In the genomic region with DNA sequence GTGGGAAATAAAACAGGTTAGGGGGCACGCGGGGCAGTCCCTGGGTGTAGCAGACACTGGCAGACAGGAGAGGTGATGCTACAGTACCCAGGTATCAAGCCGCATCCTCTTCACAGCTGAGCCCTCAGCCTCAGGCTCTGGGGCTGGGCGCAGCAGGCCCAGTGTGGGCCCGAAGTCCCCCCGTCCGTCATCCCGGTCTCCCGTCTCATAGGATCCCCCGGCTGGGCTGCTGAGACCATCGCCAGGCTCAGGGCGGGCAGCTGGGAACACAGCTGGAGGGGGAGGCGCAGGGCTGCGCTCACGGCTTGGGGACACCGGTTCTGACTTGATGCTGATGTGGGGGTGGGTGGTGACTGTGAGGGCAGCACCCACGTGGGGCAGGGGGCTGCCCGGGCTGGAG, we compare ENCODE assay signal across 23 cellular contexts. TPM values are rescaled to one million over a fixed set of nuclear protein-coding genes. Genes with fewer than 3 reads are reported as not detected.
DNase-seq lines count a peak whose midpoint lies in the region; ATAC-seq and TF ChIP-seq lines count a peak whose summit lies in the region.
"Had no signal": no experiment of that assay in that cellular context is flagged by ENCODE, and none has a peak within 500 bp of the region (broad histone marks: within the 10 kb centered on the region; RNA-seq: fewer than 3 reads in every experiment).

No MANE protein-coding gene starts in this region.

- peaks cover 17% of the 10 kb centered on the region; the same call in 1 of the 2 replicates for H3F3A ChIP-seq in MM.1S (ENCODE audit: insufficient read depth, low read length)

- H3K9me3 Mint-ChIP-seq in activated T-cell treated with anti-CD3 and anti-CD28 coated beads, Interleukin-2, amount 50 U/mL, for 24 hours: no peaks in the 10 kb centered on the region
- no peaks in the 10 kb centered on the region for H3K9me3 Mint-ChIP-seq in central memory CD8-positive, alpha-beta T cell
- no peaks in the 10 kb centered on the region for H3K9me3 Mint-ChIP-seq in natural killer cell treated with Interleukin-12 subunit alpha and Interleukin-12 subunit beta and Interleukin-15 and Interleukin-18, amount 100 ng/mL, for 72 hours
- no peaks in the 10 kb centered on the region for H3K9me3 Mint-ChIP-seq in activated T-helper 1 cell treated with anti-CD3 and anti-CD28 coated beads, Interleukin-12 subunit alpha, Interleukin-12 subunit beta, Interleukin-2, Interleukin-4 antibody, amounts not matched to agents 30 ng/mL and 10 ng/mL and 1 ng/mL, durations not matched to agents 14 hours and 24 hours and 36 hours
- H3K9me3 Mint-ChIP-seq: activated CD4-positive, alpha-beta memory T cell treated with anti-CD3 and anti-CD28 coated beads for 36 hours; H9; stimulated activated naive CD8-positive, alpha-beta T cell treated with anti-CD3 and anti-CD28 coated beads, Interleukin-15, Interleukin-2, amounts not matched to agents 100 ng/mL and 50 ng/mL, for 24 hours had no signal

- no peak overlapping the region for H3K4me3 Mint-ChIP-seq in activated T-cell treated with anti-CD3 and anti-CD28 coated beads, Interleukin-2, amount 50 U/mL, for 24 hours
- H3K4me3 Mint-ChIP-seq in central memory CD8-positive, alpha-beta T cell: no peak overlapping the region
- no peak overlapping the region for H3K4me3 Mint-ChIP-seq in natural killer cell treated with Interleukin-12 subunit alpha and Interleukin-12 subunit beta and Interleukin-15 and Interleukin-18, amount 100 ng/mL, for 72 hours
- H3K4me3 Mint-ChIP-seq in activated T-helper 1 cell treated with anti-CD3 and anti-CD28 coated beads, Interleukin-12 subunit alpha, Interleukin-12 subunit beta, Interleukin-2, Interleukin-4 antibody, amounts not matched to agents 30 ng/mL and 10 ng/mL and 1 ng/mL, durations not matched to agents 14 hours and 24 hours and 36 hours: no peak overlapping the region
- H3K4me3 Mint-ChIP-seq: activated CD4-positive, alpha-beta memory T cell treated with anti-CD3 and anti-CD28 coated beads for 36 hours; H9; stimulated activated naive CD8-positive, alpha-beta T cell treated with anti-CD3 and anti-CD28 coated beads, Interleukin-15, Interleukin-2, amounts not matched to agents 100 ng/mL and 50 ng/mL, for 24 hours had no signal

- no peak overlapping the region for H3K9ac ChIP-seq in MM.1S (ENCODE audit: low read length)
- H3K9ac ChIP-seq: KMS-11 had no signal

- H4K20me1 ChIP-seq in MM.1S (ENCODE audit: insufficient read depth, low read length): no peaks in the 10 kb centered on the region

- no peaks in the 10 kb centered on the region for H3K4me1 ChIP-seq in MM.1S (ENCODE audit: low read length)

- no peak overlapping the region for H3K4me2 ChIP-seq in MM.1S (ENCODE audit: low read depth, low read length)
- H3K4me2 ChIP-seq: hepatocyte, KMS-11 had no signal

- no peaks in the 10 kb centered on the region for H3K27me3 ChIP-seq in MM.1S (replicated peaks; ENCODE audit: insufficient read depth, low read length)
- H3K27me3 ChIP-seq: hepatocyte, ovary had no signal

- no peak for TF ChIP-seq CTCF in MM.1S (IDR thresholded peaks at IDR 0.05; ENCODE audit: low read length)

- peak overlapping the region; percentile 52 for H3K27ac Mint-ChIP-seq in activated T-cell treated with anti-CD3 and anti-CD28 coated beads, Interleukin-2, amount 50 U/mL, for 24 hours
- H3K27ac Mint-ChIP-seq in central memory CD8-positive, alpha-beta T cell (ENCODE audit: low read depth): peak overlapping the region; percentile 16
- peak overlapping the region in 1 of 2 donors; percentile 58 for H3K27ac Mint-ChIP-seq in natural killer cell treated with Interleukin-12 subunit alpha and Interleukin-12 subunit beta and Interleukin-15 and Interleukin-18, amount 100 ng/mL, for 72 hours
- H3K27ac Mint-ChIP-seq in activated T-helper 1 cell treated with anti-CD3 and anti-CD28 coated beads, Interleukin-12 subunit alpha, Interleukin-12 subunit beta, Interleukin-2, Interleukin-4 antibody, amounts not matched to agents 30 ng/mL and 10 ng/mL and 1 ng/mL, durations not matched to agents 14 hours and 24 hours and 36 hours: no peak overlapping the region
- H3K27ac Mint-ChIP-seq: activated CD4-positive, alpha-beta memory T cell treated with anti-CD3 and anti-CD28 coated beads for 36 hours had no signal

- no peak overlapping the region for H2AFZ ChIP-seq in MM.1S (ENCODE audit: low read length)
- H2AFZ ChIP-seq: hepatocyte had no signal

- no peaks in the 10 kb centered on the region for H3K27me3 Mint-ChIP-seq in activated T-cell treated with anti-CD3 and anti-CD28 coated beads, Interleukin-2, amount 50 U/mL, for 24 hours
- H3K27me3 Mint-ChIP-seq in central memory CD8-positive, alpha-beta T cell: no peaks in the 10 kb centered on the region
- no peaks in the 10 kb centered on the region for H3K27me3 Mint-ChIP-seq in natural killer cell treated with Interleukin-12 subunit alpha and Interleukin-12 subunit beta and Interleukin-15 and Interleukin-18, amount 100 ng/mL, for 72 hours
- no peaks in the 10 kb centered on the region for H3K27me3 Mint-ChIP-seq in activated T-helper 1 cell treated with anti-CD3 and anti-CD28 coated beads, Interleukin-12 subunit alpha, Interleukin-12 subunit beta, Interleukin-2, Interleukin-4 antibody, amounts not matched to agents 30 ng/mL and 10 ng/mL and 1 ng/mL, durations not matched to agents 14 hours and 24 hours and 36 hours (ENCODE audit: insufficient read depth)
- H3K27me3 Mint-ChIP-seq: activated CD4-positive, alpha-beta memory T cell treated with anti-CD3 and anti-CD28 coated beads for 36 hours; stimulated activated naive CD8-positive, alpha-beta T cell treated with anti-CD3 and anti-CD28 coated beads, Interleukin-15, Interleukin-2, amounts not matched to agents 100 ng/mL and 50 ng/mL, for 24 hours had no signal

- H3K27ac ChIP-seq in temporal lobe (ENCODE audit: low read depth, low read length): peak overlapping the region; percentile 61
- no peak overlapping the region for H3K27ac ChIP-seq in MM.1S (ENCODE audit: low read length)
- H3K27ac ChIP-seq: hepatocyte, KMS-11, WERI-Rb-1 had no signal

- H3K9me3 ChIP-seq in MM.1S (replicated peaks; ENCODE audit: insufficient read depth, low read length): no peaks in the 10 kb centered on the region
- H3K9me3 ChIP-seq: Caco-2, ovary had no signal

- no peak for DNase-seq in activated T-cell treated with anti-CD3 and anti-CD28 coated beads, Interleukin-2, amount 50 U/mL, for 24 hours
- no peak for DNase-seq in activated T-cell treated with anti-CD3 and anti-CD28 coated beads, Interleukin-2, amount 50 U/mL, for 1 hour
- DNase-seq in central memory CD8-positive, alpha-beta T cell (ENCODE audit: low spot score in 2 of 2): no peak
- DNase-seq in natural killer cell treated with Interleukin-12 subunit alpha and Interleukin-12 subunit beta and Interleukin-15 and Interleukin-18, amount 100 ng/mL, for 72 hours (ENCODE audit: low spot score): peak; percentile 40
- no peak for DNase-seq in activated T-helper 1 cell treated with anti-CD3 and anti-CD28 coated beads, Interleukin-12 subunit alpha, Interleukin-12 subunit beta, Interleukin-2, Interleukin-4 antibody, amounts not matched to agents 30 ng/mL and 10 ng/mL and 1 ng/mL, durations not matched to agents 14 hours and 24 hours and 36 hours (ENCODE audit: low spot score)
- no peak for DNase-seq in MM.1S
- DNase-seq in stimulated activated CD4-positive, alpha-beta T cell treated with anti-CD3 and anti-CD28 coated beads, Interleukin-2, amount 100 ng/mL, for 24 hours: no peak
- DNase-seq: activated CD4-positive, alpha-beta memory T cell treated with anti-CD3 and anti-CD28 coated beads for 36 hours; activated naive CD4-positive, alpha-beta T cell treated with anti-CD3 and anti-CD28 coated beads, Interleukin-2, amount 50 U/mL, for 16 hours; Caco-2; EL; H9; NCI-H2081 treated with DMSO at 0.1 percent for 48 hours; NCI-H510A treated with DMSO at 0.1 percent for 48 hours; T-helper 2 cell; WERI-Rb-1 had no signal

- peaks cover 24% of the 10 kb centered on the region; the same call in 1 of the 2 replicates for H3K36me3 ChIP-seq in MM.1S (replicated peaks; ENCODE audit: insufficient read depth, low read length)
- H3K36me3 ChIP-seq: ovary had no signal

- H3K36me3 Mint-ChIP-seq in activated T-cell treated with anti-CD3 and anti-CD28 coated beads, Interleukin-2, amount 50 U/mL, for 24 hours (ENCODE audit: low read depth): peaks cover 70% of the 10 kb centered on the region
- peaks cover 77% of the 10 kb centered on the region for H3K36me3 Mint-ChIP-seq in central memory CD8-positive, alpha-beta T cell (ENCODE audit: insufficient read depth)
- H3K36me3 Mint-ChIP-seq in natural killer cell treated with Interleukin-12 subunit alpha and Interleukin-12 subunit beta and Interleukin-15 and Interleukin-18, amount 100 ng/mL, for 72 hours: no peaks in the 10 kb centered on the region
- H3K36me3 Mint-ChIP-seq in activated T-helper 1 cell treated with anti-CD3 and anti-CD28 coated beads, Interleukin-12 subunit alpha, Interleukin-12 subunit beta, Interleukin-2, Interleukin-4 antibody, amounts not matched to agents 30 ng/mL and 10 ng/mL and 1 ng/mL, durations not matched to agents 14 hours and 24 hours and 36 hours (ENCODE audit: low read depth): peaks cover 31% of the 10 kb centered on the region

- peaks cover 40% of the 10 kb centered on the region for H3K79me2 ChIP-seq in MM.1S (ENCODE audit: low read length)
- H3K79me2 ChIP-seq: hepatocyte had no signal

- H3K4me3 ChIP-seq in MM.1S (ENCODE audit: low read length): no peak overlapping the region
- H3K4me3 ChIP-seq: hepatocyte, lung, ovary had no signal

- ATAC-seq in central memory CD8-positive, alpha-beta T cell (replicated peaks; ENCODE audit: extremely low read depth, poor library complexity, severe bottlenecking): no peak
- ATAC-seq in natural killer cell treated with Interleukin-12 subunit alpha and Interleukin-12 subunit beta and Interleukin-15 and Interleukin-18, amount 100 ng/mL, for 72 hours: no peak
- ATAC-seq: sciatic nerve had no signal

- no peaks in the 10 kb centered on the region for H3K9me2 ChIP-seq in MM.1S (replicated peaks; ENCODE audit: insufficient read depth, low read length)

- intact Hi-C loops in activated T-helper 1 cell treated with anti-CD3 and anti-CD28 coated beads, Interleukin-12 subunit alpha, Interleukin-12 subunit beta, Interleukin-2, Interleukin-4 antibody, amounts not matched to agents 30 ng/mL and 10 ng/mL and 1 ng/mL, durations not matched to agents 14 hours and 24 hours and 36 hours (cut with micrococcal nuclease): no loop called here

- peaks cover 12% of the 10 kb centered on the region for H3K4me1 Mint-ChIP-seq in activated T-cell treated with anti-CD3 and anti-CD28 coated beads, Interleukin-2, amount 50 U/mL, for 24 hours (ENCODE audit: low read depth)
- H3K4me1 Mint-ChIP-seq in central memory CD8-positive, alpha-beta T cell: peaks cover 34% of the 10 kb centered on the region
- peaks cover 10 to 16% of the 10 kb centered on the region in 2 donors for H3K4me1 Mint-ChIP-seq in natural killer cell treated with Interleukin-12 subunit alpha and Interleukin-12 subunit beta and Interleukin-15 and Interleukin-18, amount 100 ng/mL, for 72 hours (ENCODE audit: low read depth in 2 of 2)
- peaks cover 12% of the 10 kb centered on the region for H3K4me1 Mint-ChIP-seq in activated T-helper 1 cell treated with anti-CD3 and anti-CD28 coated beads, Interleukin-12 subunit alpha, Interleukin-12 subunit beta, Interleukin-2, Interleukin-4 antibody, amounts not matched to agents 30 ng/mL and 10 ng/mL and 1 ng/mL, durations not matched to agents 14 hours and 24 hours and 36 hours (ENCODE audit: low read depth)

RNA-seq across cellular contexts. Expression of a gene that starts 32.7 kb away (rescaled TPM):
- total RNA-seq in natural killer cell treated with Interleukin-12 subunit alpha and Interleukin-12 subunit beta and Interleukin-15 and Interleukin-18, amount 100 ng/mL, for 72 hours: 10 to 100 TPM; 48.1 to 62.2 TPM
- total RNA-seq in temporal lobe: 6.9 TPM
- total RNA-seq in activated T-helper 1 cell treated with anti-CD3 and anti-CD28 coated beads, Interleukin-12 subunit alpha, Interleukin-12 subunit beta, Interleukin-2, Interleukin-4 antibody, amounts not matched to agents 30 ng/mL and 10 ng/mL and 1 ng/mL, durations not matched to agents 14 hours and 24 hours and 36 hours: 36.3 and 37.0 TPM in 2 replicates
